8 cellular contexts compared by ENCODE assay signal in the genomic region with DNA sequence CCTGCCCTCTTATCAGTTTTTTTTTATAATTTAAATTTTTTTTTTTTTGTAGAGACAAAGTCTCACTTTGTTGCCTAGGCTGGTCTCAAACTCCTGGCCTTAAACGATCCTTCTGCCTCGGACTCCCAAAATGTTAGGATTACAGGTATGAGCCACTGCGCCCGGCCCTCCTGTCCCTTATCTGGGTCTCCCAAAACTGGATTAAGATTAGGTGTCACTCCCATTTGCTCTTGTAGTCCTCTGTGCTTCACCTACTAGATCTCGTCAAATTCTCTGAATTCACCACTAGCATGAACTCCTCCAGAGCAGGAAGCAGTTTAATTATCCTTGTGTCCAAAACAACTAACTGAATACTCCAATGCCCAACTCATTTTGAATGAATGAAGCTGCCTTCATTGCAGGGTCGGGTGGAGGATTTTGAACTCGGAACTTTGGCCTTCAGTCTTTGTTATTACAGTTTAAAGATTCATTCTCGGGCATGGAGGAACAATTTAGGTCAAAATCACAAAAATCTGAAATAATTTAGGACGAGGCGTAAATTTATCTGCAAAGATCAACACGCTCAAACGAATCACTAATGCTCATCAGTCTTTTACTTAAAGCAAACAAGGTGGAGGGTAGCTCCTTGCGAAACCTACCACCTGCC. TPM values are rescaled to one million over a fixed set of nuclear protein-coding genes. Genes with fewer than 3 reads are reported as not detected.
DNase-seq lines count a peak whose midpoint lies in the region; ATAC-seq and TF ChIP-seq lines count a peak whose summit lies in the region.

No MANE protein-coding gene starts in this region.

- no peak for ATAC-seq in GM19324 (IDR thresholded peaks at IDR 0.05; ENCODE audit: low FRiP score, unreplicated experiment)

- BruUV-seq in A673 (replicated peaks; lab: Mats Ljungman, UMichigan) (TSS peak; percentile 86), MCF 10A (replicated peaks; lab: Mats Ljungman, UMichigan) (TSS peak; percentile 56)

- peaks cover 26% of the 10 kb centered on the region for H3K4me1 ChIP-seq in A673 (ENCODE audit: insufficient read depth, low read length, poor library complexity, severe bottlenecking)
- peaks cover 40% of the 10 kb centered on the region for H3K4me1 ChIP-seq in mononuclear cell (ENCODE audit: insufficient read depth, low read length)

- CTCF ChIA-PET in A673 (lab: Charles Lee) (no interaction called here), MCF 10A (lab: Yijun Ruan, JAX) (interaction anchor here (0.6 to 1.9 kb wide), 6 partner anchors 9 to 1234 kb away, joined by 3 to 11 read pairs (median 3); no protein-coding TSS in a partner anchor)

- H3K27me3 Mint-ChIP-seq in MCF 10A (ENCODE audit: insufficient read depth, unreplicated experiment): no peaks in the 10 kb centered on the region

- DNase-seq in A673 (ENCODE audit: low spot score): no peak
- DNase-seq in HL-60 (ENCODE audit: low read depth in 1 of 2, low spot score in 1 of 2): no peak
- DNase-seq in MCF 10A (ENCODE audit: unreplicated experiment): no peak
- DNase-seq in AML-193 (lab: John Stamatoyannopoulos, UW): no peak
- no peak for DNase-seq in SW480 (ENCODE audit: low spot score)
- no peak for DNase-seq in NCI-H2081 treated with DMSO at 0.1 percent for 48 hours (lab: John Stamatoyannopoulos, UW)

- H3K9me3 Mint-ChIP-seq in MCF 10A (ENCODE audit: unreplicated experiment): no peaks in the 10 kb centered on the region

- peak overlapping the region; percentile 100 for H3K27ac ChIP-seq in A673 (ENCODE audit: low read depth, low read length, poor library complexity, severe bottlenecking)
- H3K27ac ChIP-seq in HL-60 (replicated peaks): peak overlapping the region; percentile 100

- peaks cover 29% of the 10 kb centered on the region for H3K36me3 Mint-ChIP-seq in MCF 10A (ENCODE audit: insufficient read depth, unreplicated experiment)

- H3K4me3 ChIP-seq in A673 (ENCODE audit: low read depth, low read length, poor library complexity, severe bottlenecking) (peak overlapping the region; percentile 99), HL-60 (replicated peaks; ENCODE audit: insufficient read depth, low read length) (peak overlapping the region; percentile 87), mononuclear cell (ENCODE audit: low read length) (peak overlapping the region; percentile 90)

- TF ChIP-seq CTCF in A673 (conservative IDR thresholded peaks at IDR 0.05; ENCODE audit: low read depth, low read length) (no peak), HL-60 (IDR thresholded peaks at IDR 0.05; ENCODE audit: insufficient read depth, low read length) (no peak), MCF 10A (IDR thresholded peaks at IDR 0.05; ENCODE audit: unreplicated experiment) (no peak)

- peaks cover 28% of the 10 kb centered on the region for H3K4me1 Mint-ChIP-seq in MCF 10A (ENCODE audit: insufficient read depth, unreplicated experiment)

- peak overlapping the region; percentile 91 for H3K4me3 Mint-ChIP-seq in MCF 10A (ENCODE audit: unreplicated experiment)

- intact Hi-C loops in A673 (cut with micrococcal nuclease; ENCODE audit: unreplicated experiment): no loop called here
- intact Hi-C loops in MCF 10A (cut with micrococcal nuclease): no loop called here

- POLR2A ChIA-PET in A673 (lab: Charles Lee; ENCODE audit: low non-redundant PET): interaction anchor here (0.6 to 1.0 kb wide), 3 partner anchors 41 to 1208 kb away, joined by 3 to 15 read pairs (median 7); no protein-coding TSS in a partner anchor
- POLR2A ChIA-PET in MCF 10A (lab: Yijun Ruan, JAX): interaction anchor here (0.6 to 5.4 kb wide), 25 partner anchors 9 to 998 kb away, joined by 3 to 104 read pairs (median 4); partner anchors contain the start of genes MVP, NFATC2IP, RABEP2 and SH2B1

- H3K9me3 ChIP-seq in A673 (ENCODE audit: low read depth, low read length, poor library complexity, severe bottlenecking) (no peaks in the 10 kb centered on the region), mononuclear cell (ENCODE audit: low read depth, low read length) (no peaks in the 10 kb centered on the region)

- H3K27me3 ChIP-seq in A673 (replicated peaks; ENCODE audit: insufficient read depth, low read depth, low read length, poor library complexity) (no peaks in the 10 kb centered on the region), HL-60 (ENCODE audit: insufficient read depth, poor library complexity, severe bottlenecking) (no peaks in the 10 kb centered on the region), mononuclear cell (ENCODE audit: insufficient read depth, low read length) (no peaks in the 10 kb centered on the region)

- H3K36me3 ChIP-seq in A673 (ENCODE audit: insufficient read depth, low read length, poor library complexity, severe bottlenecking): peaks cover 24% of the 10 kb centered on the region

- H3K27ac Mint-ChIP-seq in MCF 10A (ENCODE audit: low read depth, unreplicated experiment): peak overlapping the region; percentile 86

RNA-seq across cellular contexts. Expression of gene ATXN2L, which starts 0.8 kb away (rescaled TPM):
- 330 and 335 TPM in 2 replicates for total RNA-seq in A673 (2021)
- 245 and 251 TPM in 2 replicates for total RNA-seq in MCF 10A (2022)
- total RNA-seq in mononuclear cell: 85.7 TPM

RNA-seq across cellular contexts. Expression of gene TUFM, which starts 24.2 kb away (rescaled TPM):
- 228 and 244 TPM in 2 replicates for total RNA-seq in A673 (2021)
- 184 and 198 TPM in 2 replicates for total RNA-seq in MCF 10A (2022)
- 62.5 TPM for total RNA-seq in mononuclear cell

RNA-seq across cellular contexts. Expression of gene SH2B1, which starts 41.6 kb away (rescaled TPM):
- total RNA-seq in A673 (2021) (55.9 and 57.8 TPM in 2 replicates), MCF 10A (2022) (27.3 and 31.5 TPM in 2 replicates), mononuclear cell (12.1 TPM)

RNA-seq across cellular contexts. Expression of gene ATP2A1, which starts 56.3 kb away (rescaled TPM):
- total RNA-seq in A673 (2021) (3.0 and 3.5 TPM in 2 replicates), MCF 10A (2022) (0.23 and 1.7 TPM in 2 replicates), mononuclear cell (0.52 TPM)
